Comparison of ENCODE assay signal across 22 cellular contexts in the genomic region with DNA sequence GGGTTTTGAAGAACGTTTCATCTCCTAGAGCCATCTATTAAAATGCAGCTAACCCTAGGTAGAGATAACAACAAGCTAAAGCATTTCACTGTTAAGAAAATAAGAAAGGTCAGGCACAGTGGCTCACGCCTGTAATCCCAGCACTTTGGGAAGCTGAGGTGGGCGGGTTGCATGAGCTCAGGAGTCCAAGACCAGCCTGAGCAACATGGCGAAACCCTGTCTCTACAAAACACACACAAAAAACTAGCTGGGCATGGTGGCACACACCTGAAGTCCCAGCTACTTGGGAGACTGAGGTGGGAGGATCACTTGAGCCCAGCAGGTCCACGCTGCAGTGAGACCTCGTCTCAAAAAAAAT. TPM values are rescaled to one million over a fixed set of nuclear protein-coding genes. Genes with fewer than 3 reads are reported as not detected.
A peak's percentile ranks its signal among the peaks of the same experiment; 100 is the strongest.
DNase-seq lines count a peak whose midpoint lies in the region; ATAC-seq and TF ChIP-seq lines count a peak whose summit lies in the region.
"Had no signal": no experiment of that assay in that cellular context is flagged by ENCODE, and none has a peak within 500 bp of the region (broad histone marks: within the 10 kb centered on the region; RNA-seq: fewer than 3 reads in every experiment).

No MANE protein-coding gene starts in this region.

- ATAC-seq in GM21528 (IDR thresholded peaks at IDR 0.05; ENCODE audit: low FRiP score, unreplicated experiment) (peak; percentile 16), HG03469 (IDR thresholded peaks at IDR 0.05; ENCODE audit: unreplicated experiment) (no peak)
- ATAC-seq: activated naive CD8-positive, alpha-beta T cell treated with anti-CD3 and anti-CD28 coated beads, Interleukin-2, amount 50 U/mL, for 24 hours; naive thymus-derived CD4-positive, alpha-beta T cell; Panc1 had no signal

- TF ChIP-seq CTCF in nephron (IDR thresholded peaks at IDR 0.05; ENCODE audit: unreplicated experiment in 3 of 3): no peak
- no peak for TF ChIP-seq CTCF in esophagus squamous epithelium (IDR thresholded peaks at IDR 0.05)

- H3K4me3 Mint-ChIP-seq in nephron: no peak overlapping the region
- H3K4me3 Mint-ChIP-seq: activated CD4-positive, alpha-beta memory T cell treated with anti-CD3 and anti-CD28 coated beads, Interleukin-2, amount 10 ng/mL, durations not matched to agents 7 days and 5 days; activated naive CD8-positive, alpha-beta T cell treated with anti-CD3 and anti-CD28 coated beads, Interleukin-2, amount 50 U/mL, for 24 hours had no signal

- no peaks in the 10 kb centered on the region for H3K36me3 ChIP-seq in esophagus squamous epithelium

- peaks cover 7% of the 10 kb centered on the region for H3K27me3 Mint-ChIP-seq in nephron (ENCODE audit: low read depth)
- H3K27me3 Mint-ChIP-seq: activated CD4-positive, alpha-beta memory T cell treated with anti-CD3 and anti-CD28 coated beads, Interleukin-2, amount 10 ng/mL, durations not matched to agents 7 days and 5 days; activated naive CD8-positive, alpha-beta T cell treated with anti-CD3 and anti-CD28 coated beads, Interleukin-2, amount 50 U/mL, for 24 hours had no signal

- H3K27ac Mint-ChIP-seq in nephron: peak overlapping the region in 2 of 3 experiments; percentile 4 to 70
- H3K27ac Mint-ChIP-seq: activated CD4-positive, alpha-beta memory T cell treated with anti-CD3 and anti-CD28 coated beads, Interleukin-2, amount 10 ng/mL, durations not matched to agents 7 days and 5 days had no signal

- no peaks in the 10 kb centered on the region for H3K36me3 Mint-ChIP-seq in nephron (ENCODE audit: low read depth)

- TF ChIP-seq POLR2A in esophagus squamous epithelium (IDR thresholded peaks at IDR 0.05): no peak

- DNase-seq in M059J (ENCODE audit: low read depth): peak; percentile 27
- no peak for DNase-seq in GM03348 (ENCODE audit: low spot score)
- no peak for DNase-seq in esophagus squamous epithelium (lab: John Stamatoyannopoulos, UW)
- DNase-seq: activated CD4-positive, alpha-beta memory T cell treated with anti-CD3 and anti-CD28 coated beads, Interleukin-2, amount 10 ng/mL, durations not matched to agents 7 days and 5 days; activated naive CD8-positive, alpha-beta T cell treated with anti-CD3 and anti-CD28 coated beads, Interleukin-2, amount 50 U/mL, for 24 hours; Calu3; dermis blood vessel endothelial cell; foreskin melanocyte; mammary epithelial cell; naive thymus-derived CD4-positive, alpha-beta T cell; NCI-H1436 treated with DMSO at 0.1 percent for 48 hours; NCI-H82; posterior cingulate gyrus; SK-N-SH; stimulated activated CD4-positive, alpha-beta T cell treated with anti-CD3 and anti-CD28 coated beads, Interleukin-4, amount 100 ng/mL, for 1 hour had no signal

- H3K4me1 Mint-ChIP-seq in nephron: peaks cover 48% of the 10 kb centered on the region

- WGBS in esophagus squamous epithelium, 2 donors: 68 to 74% methylated on average over 5 to 6 of the region's 6 CpGs

- H3K4me1 ChIP-seq in esophagus squamous epithelium: peaks cover 0 to 20% (median 7%) of the 10 kb centered on the region in 3 donors

- no peak overlapping the region for H3K27ac ChIP-seq in esophagus squamous epithelium
- H3K27ac ChIP-seq: epithelial cell of prostate, VCaP had no signal

- intact Hi-C loops in esophagus squamous epithelium (cut with DNase I): no loop called here

- peaks cover 2% of the 10 kb centered on the region for H3K9me3 Mint-ChIP-seq in nephron
- H3K9me3 Mint-ChIP-seq: activated CD4-positive, alpha-beta memory T cell treated with anti-CD3 and anti-CD28 coated beads, Interleukin-2, amount 10 ng/mL, durations not matched to agents 7 days and 5 days; activated naive CD8-positive, alpha-beta T cell treated with anti-CD3 and anti-CD28 coated beads, Interleukin-2, amount 50 U/mL, for 24 hours; naive thymus-derived CD4-positive, alpha-beta T cell had no signal

- H3K9me3 ChIP-seq in esophagus squamous epithelium: no peaks in the 10 kb centered on the region
- H3K9me3 ChIP-seq: SK-N-SH had no signal

- H3K27me3 ChIP-seq in esophagus squamous epithelium: no peaks in the 10 kb centered on the region

- H3K4me3 ChIP-seq in GM08714 (ENCODE audit: low read length): peak overlapping the region; percentile 28; the same call in 1 of the 2 replicates
- no peak overlapping the region for H3K4me3 ChIP-seq in esophagus squamous epithelium

RNA-seq across cellular contexts. Expression of a gene that starts 5.4 kb away (rescaled TPM):
- 35.8 and 59.1 TPM in 2 replicates for total RNA-seq in M059J (2014; rRNA removed; shearing (Covaris generic))
- total RNA-seq in esophagus squamous epithelium: 10 to 100 TPM; 32.8 to 56.1 (median 39.9) TPM
